Comparison of ENCODE assay signal across 13 cellular contexts in the genomic region with DNA sequence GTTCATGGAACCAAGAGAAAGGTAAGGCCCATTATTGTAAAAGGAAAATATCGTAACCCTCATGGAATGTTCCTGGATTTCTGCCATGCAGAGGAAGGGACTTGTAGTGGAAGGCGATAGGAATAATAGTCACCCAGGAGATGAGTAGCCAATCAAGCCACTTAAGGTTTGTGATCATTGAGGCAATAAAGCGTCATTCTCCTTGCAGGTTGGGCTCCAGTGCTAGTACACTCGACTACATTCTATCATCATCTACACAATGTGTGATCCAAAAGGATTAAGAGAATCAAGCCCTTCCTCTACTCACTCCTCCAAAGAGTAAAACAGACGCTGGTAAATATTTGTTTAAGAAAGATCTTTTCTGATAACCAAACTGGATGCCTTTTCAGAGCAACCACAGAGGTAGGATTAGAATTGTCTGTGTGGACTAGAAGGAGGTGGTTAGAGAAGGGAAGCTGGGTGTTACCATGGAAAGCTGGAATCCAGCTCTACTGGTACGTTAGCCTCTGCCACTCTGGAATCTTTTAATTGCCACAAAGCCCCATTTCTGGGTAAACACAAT.
DNase-seq lines count a peak whose midpoint lies in the region; ATAC-seq, FAIRE-seq and TF ChIP-seq lines count a peak whose summit lies in the region.
"Had no signal": no experiment of that assay in that cellular context is flagged by ENCODE, and none has a peak within 500 bp of the region (broad histone marks: within the 10 kb centered on the region; RNA-seq: fewer than 3 reads in every experiment).

No MANE protein-coding gene starts in this region.

- 0 out of 3 replicates have a peak, but pooled peaks cover 3% of the 10 kb centered on the region for H3K4me1 Mint-ChIP-seq in GM23338
- H3K4me1 Mint-ChIP-seq in natural killer cell treated with Interleukin-12 subunit alpha and Interleukin-12 subunit beta and Interleukin-15 and Interleukin-18, amount 100 ng/mL, for 72 hours (ENCODE audit: low read depth in 2 of 2): peaks cover 12% of the 10 kb centered on the region in 2 donors

- no peak overlapping the region for H3K18ac ChIP-seq in trophoblast cell (ENCODE audit: low read length)

- no peaks in the 10 kb centered on the region for H3K36me3 ChIP-seq in GM23338 (ENCODE audit: insufficient read depth)
- H3K36me3 ChIP-seq in trophoblast cell (ENCODE audit: control insufficient read depth in 1 of 2, insufficient read depth in 2 of 2, low read length in 2 of 2): no peaks in the 10 kb centered on the region
- H3K36me3 ChIP-seq: heart right ventricle had no signal

- H3K9me3 ChIP-seq in trophoblast cell (ENCODE audit: insufficient read depth, low read depth, low read length): no peaks in the 10 kb centered on the region

- H3K27ac ChIP-seq in GM23338 (ENCODE audit: low read depth): no peak overlapping the region
- H3K27ac ChIP-seq in epithelial cell of prostate: peak overlapping the region; percentile 97
- H3K27ac ChIP-seq in trophoblast cell (ENCODE audit: low read depth, low read length): peak overlapping the region; percentile 62
- H3K27ac ChIP-seq: heart right ventricle had no signal

- no CpG with 5 or more reads among the region's 6 CpGs for WGBS in trophoblast cell (ENCODE audit: extremely low coverage, insufficient coverage, insufficient read length)

- no peak overlapping the region for H3K4me3 ChIP-seq in GM23338
- H3K4me3 ChIP-seq in trophoblast cell (ENCODE audit: low read depth, low read length): no peak overlapping the region
- H3K4me3 ChIP-seq: heart right ventricle had no signal

- no peak for ATAC-seq in GM23338
- ATAC-seq in HG03175 (IDR thresholded peaks at IDR 0.05; ENCODE audit: unreplicated experiment): no peak
- no peak for ATAC-seq in GM19351 (IDR thresholded peaks at IDR 0.05; ENCODE audit: unreplicated experiment)
- no peak for ATAC-seq in natural killer cell treated with Interleukin-12 subunit alpha and Interleukin-12 subunit beta and Interleukin-15 and Interleukin-18, amount 100 ng/mL, for 72 hours

- no peak overlapping the region for H2AK5ac ChIP-seq in trophoblast cell (ENCODE audit: low read length)

- H3K36me3 Mint-ChIP-seq in GM23338 (ENCODE audit: low read depth): no peaks in the 10 kb centered on the region
- no peaks in the 10 kb centered on the region for H3K36me3 Mint-ChIP-seq in natural killer cell treated with Interleukin-12 subunit alpha and Interleukin-12 subunit beta and Interleukin-15 and Interleukin-18, amount 100 ng/mL, for 72 hours
- H3K36me3 Mint-ChIP-seq: naive B cell had no signal

- DNase-seq in GM23338 (ENCODE audit: low spot score) (peak; percentile 11), NCI-H748 treated with DMSO at 0.1 percent for 48 hours (lab: John Stamatoyannopoulos, UW) (peak; percentile 56), epithelial cell of prostate (ENCODE audit: low read depth, low spot score) (peak; percentile 98), trophoblast cell (peak; percentile 83 to 92), frontal cortex (ENCODE audit: low spot score in 2 of 2) (no peak)
- no peak for DNase-seq in natural killer cell treated with Interleukin-12 subunit alpha and Interleukin-12 subunit beta and Interleukin-15 and Interleukin-18, amount 100 ng/mL, for 72 hours (ENCODE audit: low spot score)
- DNase-seq: anterior cingulate cortex; DMS79 treated with DMSO at 0.1 percent for 48 hours; heart right ventricle; naive B cell; stimulated activated CD4-positive, alpha-beta T cell treated with anti-CD3 and anti-CD28 coated beads, Interleukin-2, amount 100 ng/mL, for 24 hours had no signal

- no peak overlapping the region for H3K4me2 ChIP-seq in GM23338
- H3K4me2 ChIP-seq in trophoblast cell (ENCODE audit: low read length): peak overlapping the region; percentile 42

- H3K4me3 Mint-ChIP-seq in GM23338: no peak overlapping the region
- no peak overlapping the region for H3K4me3 Mint-ChIP-seq in natural killer cell treated with Interleukin-12 subunit alpha and Interleukin-12 subunit beta and Interleukin-15 and Interleukin-18, amount 100 ng/mL, for 72 hours
- H3K4me3 Mint-ChIP-seq: naive B cell had no signal

- no peak overlapping the region for H3K4ac ChIP-seq in trophoblast cell (ENCODE audit: low read depth, low read length)

- H3K79me2 ChIP-seq in GM23338 (replicated peaks; ENCODE audit: insufficient read depth) (no peaks in the 10 kb centered on the region), trophoblast cell (ENCODE audit: control insufficient read depth, insufficient read depth, low read length, poor library complexity) (no peaks in the 10 kb centered on the region)

- peak overlapping the region; percentile 33; the same call in 1 of the 2 replicates for H2AFZ ChIP-seq in GM23338
- no peak overlapping the region for H2AFZ ChIP-seq in trophoblast cell (ENCODE audit: insufficient read depth, low read length, poor library complexity)

- H4K8ac ChIP-seq in trophoblast cell (ENCODE audit: low read depth, low read length): no peak overlapping the region

- no peaks in the 10 kb centered on the region; the same call in 1 of the 2 replicates for H3K9me2 ChIP-seq in GM23338 (ENCODE audit: insufficient read depth)

- no peak overlapping the region for H2BK120ac ChIP-seq in trophoblast cell (ENCODE audit: insufficient read depth, low read length, poor library complexity)

- H3F3A ChIP-seq in GM23338 (replicated peaks; ENCODE audit: low read depth): no peaks in the 10 kb centered on the region

- H3K9ac ChIP-seq in trophoblast cell (ENCODE audit: low read length): no peak overlapping the region

- FAIRE-seq in frontal cortex (lab: Jason Lieb, UNC): no peak

- H3K27me3 ChIP-seq in GM23338 (ENCODE audit: insufficient read depth) (no peaks in the 10 kb centered on the region), trophoblast cell (ENCODE audit: insufficient read depth, low read length) (no peaks in the 10 kb centered on the region)
- H3K27me3 ChIP-seq: heart right ventricle had no signal

- TF ChIP-seq CTCF in GM23338 (conservative IDR thresholded peaks at IDR 0.05; ENCODE audit: low read depth in 2 of 2): no peak

- H4K12ac ChIP-seq in trophoblast cell (ENCODE audit: low read depth, low read length): no peak overlapping the region

- no peaks in the 10 kb centered on the region for H4K20me1 ChIP-seq in GM23338 (replicated peaks; ENCODE audit: insufficient read depth)

- no peak overlapping the region for H3K14ac ChIP-seq in trophoblast cell (ENCODE audit: low read length)

- H3K23ac ChIP-seq in trophoblast cell (ENCODE audit: low read length): no peak overlapping the region

- H3K79me1 ChIP-seq in trophoblast cell (ENCODE audit: low read length): peaks cover 1% of the 10 kb centered on the region

- H4K91ac ChIP-seq in trophoblast cell (ENCODE audit: low read depth, low read length): no peak overlapping the region

- H2BK5ac ChIP-seq in trophoblast cell (ENCODE audit: low read depth, low read length, poor library complexity): peak overlapping the region; percentile 13

- no peaks in the 10 kb centered on the region for H3K9me3 Mint-ChIP-seq in GM23338
- H3K9me3 Mint-ChIP-seq in natural killer cell treated with Interleukin-12 subunit alpha and Interleukin-12 subunit beta and Interleukin-15 and Interleukin-18, amount 100 ng/mL, for 72 hours: peaks cover 3% of the 10 kb centered on the region

- H3K4me1 ChIP-seq in GM23338 (ENCODE audit: insufficient read depth): no peaks in the 10 kb centered on the region
- peaks cover 0 to 6% of the 10 kb centered on the region in 2 experiments for H3K4me1 ChIP-seq in trophoblast cell (ENCODE audit: control insufficient read depth in 1 of 2, insufficient read depth in 2 of 2, low read length in 2 of 2)

- H3K27me3 Mint-ChIP-seq in GM23338 (ENCODE audit: insufficient read depth, low read depth, poor library complexity): peaks cover 3% of the 10 kb centered on the region
- H3K27me3 Mint-ChIP-seq in natural killer cell treated with Interleukin-12 subunit alpha and Interleukin-12 subunit beta and Interleukin-15 and Interleukin-18, amount 100 ng/mL, for 72 hours: no peaks in the 10 kb centered on the region
- H3K27me3 Mint-ChIP-seq: naive B cell had no signal

- H3K27ac Mint-ChIP-seq in GM23338: no peak overlapping the region
- H3K27ac Mint-ChIP-seq in natural killer cell treated with Interleukin-12 subunit alpha and Interleukin-12 subunit beta and Interleukin-15 and Interleukin-18, amount 100 ng/mL, for 72 hours: peak overlapping the region in 1 of 2 donors; percentile 51
- H3K27ac Mint-ChIP-seq: naive B cell had no signal

- H2BK12ac ChIP-seq in trophoblast cell (ENCODE audit: low read length): peak overlapping the region; percentile 19

TF ChIP-seq in GM23338, 12 proteins besides CTCF, POLR2A, EP300 and RAD21 (continues in another document):
- TF ChIP-seq, protein P1, sequence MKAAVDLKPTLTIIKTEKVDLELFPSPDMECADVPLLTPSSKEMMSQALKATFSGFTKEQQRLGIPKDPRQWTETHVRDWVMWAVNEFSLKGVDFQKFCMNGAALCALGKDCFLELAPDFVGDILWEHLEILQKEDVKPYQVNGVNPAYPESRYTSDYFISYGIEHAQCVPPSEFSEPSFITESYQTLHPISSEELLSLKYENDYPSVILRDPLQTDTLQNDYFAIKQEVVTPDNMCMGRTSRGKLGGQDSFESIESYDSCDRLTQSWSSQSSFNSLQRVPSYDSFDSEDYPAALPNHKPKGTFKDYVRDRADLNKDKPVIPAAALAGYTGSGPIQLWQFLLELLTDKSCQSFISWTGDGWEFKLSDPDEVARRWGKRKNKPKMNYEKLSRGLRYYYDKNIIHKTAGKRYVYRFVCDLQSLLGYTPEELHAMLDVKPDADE (IDR thresholded peaks at IDR 0.05): no peak

Comparison
In these comparisons a context has a peak if more than half of its experiments do, and no peak if none do; other contexts are left out.
1. DNase-seq: peak in GM23338 (single experiment), NCI-H748 treated with DMSO at 0.1 percent for 48 hours (single experiment), epithelial cell of prostate (single experiment) and trophoblast cell (2 of 2); none in frontal cortex (0 of 2) and natural killer cell treated with Interleukin-12 subunit alpha and Interleukin-12 subunit beta and Interleukin-15 and Interleukin-18, amount 100 ng/mL, for 72 hours (single experiment).